ENCODE assay signal across 16 cellular contexts in the genomic region with DNA sequence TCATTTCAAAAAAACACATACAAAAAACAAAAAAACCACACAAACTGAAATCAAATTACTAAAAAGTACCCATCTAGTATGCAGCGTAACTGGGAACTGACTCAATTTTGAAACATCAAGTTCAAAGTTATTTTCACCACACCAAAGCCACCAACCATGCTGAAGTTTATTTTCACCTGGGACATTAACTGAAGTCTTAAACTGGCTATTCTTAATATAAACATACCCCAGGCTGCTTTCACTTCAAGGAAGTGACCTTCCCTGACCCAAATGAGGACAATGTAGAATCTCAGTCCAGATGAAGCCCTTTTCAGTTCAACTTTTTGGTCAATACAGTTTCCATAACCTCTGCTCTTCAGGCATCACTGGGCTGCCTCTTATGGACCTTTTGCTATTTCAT.
DNase-seq lines count a peak whose midpoint lies in the region; ATAC-seq lines count a peak whose summit lies in the region.
"Had no signal": no experiment of that assay in that cellular context is flagged by ENCODE, and none has a peak within 500 bp of the region (broad histone marks: within the 10 kb centered on the region; RNA-seq: fewer than 3 reads in every experiment).

No MANE protein-coding gene starts in this region.

- no peak overlapping the region for H3K4me3 ChIP-seq in CD8-positive, alpha-beta memory T cell (ENCODE audit: low read length)
- H3K4me3 ChIP-seq: breast epithelium had no signal

- no peaks in the 10 kb centered on the region for H3K9me3 ChIP-seq in CD8-positive, alpha-beta memory T cell (ENCODE audit: low read length)

- no peaks in the 10 kb centered on the region for H3K4me1 Mint-ChIP-seq in activated T-helper 17 cell treated with anti-CD3 and anti-CD28 coated beads, Interleukin-2, amount 50 U/mL, for 72 hours
- peaks cover 0 to 8% (median 6%) of the 10 kb centered on the region in 3 donors for H3K4me1 Mint-ChIP-seq in CD8-positive, alpha-beta memory T cell

- no peaks in the 10 kb centered on the region for H3K4me1 ChIP-seq in CD8-positive, alpha-beta memory T cell (ENCODE audit: insufficient read depth, low read length)
- H3K4me1 ChIP-seq: breast epithelium had no signal

- H3K36me3 ChIP-seq in CD8-positive, alpha-beta memory T cell (ENCODE audit: insufficient read depth, low read length) = no peaks in the 10 kb centered on the region
- H3K36me3 ChIP-seq: breast epithelium had no signal

- H3K27ac Mint-ChIP-seq in activated T-helper 17 cell treated with anti-CD3 and anti-CD28 coated beads, Interleukin-2, amount 50 U/mL, for 72 hours = no peak overlapping the region
- H3K27ac Mint-ChIP-seq in CD8-positive, alpha-beta memory T cell = peak overlapping the region in 1 of 8 donors; percentile 26
- H3K27ac Mint-ChIP-seq: activated naive CD8-positive, alpha-beta T cell had no signal

- ATAC-seq in GM18867 (IDR thresholded peaks at IDR 0.05; ENCODE audit: unreplicated experiment) = peak; percentile 63
- peak; percentile 51 for ATAC-seq in GM21381 (IDR thresholded peaks at IDR 0.05; ENCODE audit: unreplicated experiment)
- ATAC-seq in HG02938 (IDR thresholded peaks at IDR 0.05; ENCODE audit: unreplicated experiment) = peak; percentile 75
- ATAC-seq in activated T-helper 17 cell treated with anti-CD3 and anti-CD28 coated beads, Interleukin-2, amount 50 U/mL, for 72 hours (replicated peaks) = peak; percentile 49
- ATAC-seq: HepG2 had no signal

- H3K4me3 Mint-ChIP-seq in activated T-helper 17 cell treated with anti-CD3 and anti-CD28 coated beads, Interleukin-2, amount 50 U/mL, for 72 hours = no peak overlapping the region
- no peak overlapping the region for H3K4me3 Mint-ChIP-seq in CD8-positive, alpha-beta memory T cell
- H3K4me3 Mint-ChIP-seq: activated naive CD8-positive, alpha-beta T cell had no signal

- POLR2A ChIA-PET in CD8-positive, alpha-beta memory T cell (lab: Charles Lee) = no interaction called here

- H3K27me3 Mint-ChIP-seq in activated T-helper 17 cell treated with anti-CD3 and anti-CD28 coated beads, Interleukin-2, amount 50 U/mL, for 72 hours = no peaks in the 10 kb centered on the region
- H3K27me3 Mint-ChIP-seq in CD8-positive, alpha-beta memory T cell = no peaks in the 10 kb centered on the region
- H3K27me3 Mint-ChIP-seq: activated naive CD8-positive, alpha-beta T cell had no signal

- no peak overlapping the region for H3K27ac ChIP-seq in CD8-positive, alpha-beta memory T cell (ENCODE audit: low read depth, low read length)
- H3K27ac ChIP-seq: breast epithelium had no signal

- peaks cover 4% of the 10 kb centered on the region for H3K9me3 Mint-ChIP-seq in activated T-helper 17 cell treated with anti-CD3 and anti-CD28 coated beads, Interleukin-2, amount 50 U/mL, for 72 hours
- no peaks in the 10 kb centered on the region for H3K9me3 Mint-ChIP-seq in CD8-positive, alpha-beta memory T cell

- H3K27me3 ChIP-seq in CD8-positive, alpha-beta memory T cell (ENCODE audit: insufficient read depth, low read length, poor library complexity, severe bottlenecking) = no peaks in the 10 kb centered on the region
- H3K27me3 ChIP-seq: breast epithelium had no signal

- CTCF ChIA-PET in CD8-positive, alpha-beta memory T cell (lab: Charles Lee) = interaction anchor here (1.4 kb wide), 1 partner anchor 520 kb away, joined by 3 read pairs; no protein-coding TSS in a partner anchor

- DNase-seq in CD8-positive, alpha-beta memory T cell = no peak
- DNase-seq in NCI-H2029 (lab: John Stamatoyannopoulos, UW) (no peak), NCI-H2081 (lab: John Stamatoyannopoulos, UW) (no peak)
- DNase-seq: activated T-cell treated with anti-CD3 and anti-CD28 coated beads for 4 hours; DMS153; H7; NCI-H1048; NK-92 treated with Interleukin-12 subunit alpha and Interleukin-12 subunit beta, amount 100 ng/mL, for 24 hours; small intestine had no signal

- H3K36me3 Mint-ChIP-seq in activated T-helper 17 cell treated with anti-CD3 and anti-CD28 coated beads, Interleukin-2, amount 50 U/mL, for 72 hours (ENCODE audit: low read depth) = peaks cover 72% of the 10 kb centered on the region
- H3K36me3 Mint-ChIP-seq in CD8-positive, alpha-beta memory T cell = peaks cover 30 to 61% (median 40%) of the 10 kb centered on the region in 3 donors
